22 cellular contexts compared by ENCODE assay signal in the genomic region with DNA sequence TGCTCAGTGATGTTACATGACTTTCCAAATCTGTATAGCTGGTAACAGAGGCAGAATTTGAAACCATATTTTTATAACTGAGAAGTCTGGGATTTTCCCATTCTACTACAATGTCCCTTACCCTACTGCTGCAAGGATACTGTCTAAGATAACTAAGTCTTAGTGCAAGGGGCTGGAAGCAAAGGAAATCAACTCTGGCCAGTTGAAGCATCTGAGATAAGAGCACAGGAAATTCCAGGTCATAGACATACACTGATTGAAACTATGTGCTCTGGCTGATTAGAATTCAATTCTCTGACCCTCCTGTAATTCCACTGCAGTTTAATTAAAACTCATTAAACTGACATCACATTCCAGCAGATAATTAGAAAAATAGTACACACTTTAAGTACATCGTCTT.
"Had no signal": no experiment of that assay in that cellular context is flagged by ENCODE, and none has a peak within 500 bp of the region (broad histone marks: within the 10 kb centered on the region; RNA-seq: fewer than 3 reads in every experiment).

No MANE protein-coding gene starts in this region.

- H3K4me1 ChIP-seq: pancreas, prostate gland, right lobe of liver, sigmoid colon, stomach, thyroid gland, tibial nerve, upper lobe of left lung, vagina had no signal

- H3K4me3 ChIP-seq: pancreas, prostate gland, right lobe of liver, sigmoid colon, stomach, thoracic aorta, thyroid gland, tibial nerve, upper lobe of left lung, vagina had no signal

- H3K9me3 ChIP-seq: neutrophil, pancreas, prostate gland, right lobe of liver, sigmoid colon, stomach, thoracic aorta, thyroid gland, tibial nerve, upper lobe of left lung, vagina had no signal

- H3K27me3 ChIP-seq: neutrophil, pancreas, right lobe of liver, sigmoid colon, stomach, thyroid gland, tibial nerve, upper lobe of left lung, vagina had no signal

- DNase-seq: nephron progenitor cell; nucleus accumbens; right cardiac atrium; right lobe of liver; sigmoid colon; small intestine; stimulated activated CD4-positive, alpha-beta T cell treated with anti-CD3 and anti-CD28 coated beads, Interleukin-15, amount 100 ng/mL, for 24 hours; stimulated activated CD4-positive, alpha-beta T cell treated with anti-CD3 and anti-CD28 coated beads, Interleukin-2, amount 100 ng/mL, for 24 hours; stimulated activated CD4-positive, alpha-beta T cell treated with anti-CD3 and anti-CD28 coated beads, Interleukin-2, amount 100 ng/mL, for 48 hours; stimulated activated CD4-positive, alpha-beta T cell treated with anti-CD3 and anti-CD28 coated beads, Interleukin-4, amount 100 ng/mL, for 24 hours; stimulated activated naive B cell treated with anti-CD40 and anti-IgM and Interleukin-4, amounts not matched to agents 10 μg/mL and 1 μg/mL and 100 μg/mL, for 72 hours; stimulated activated naive CD4-positive, alpha-beta T cell treated with Interleukin-2 at 50 U/mL for 16 hours; stomach; thyroid gland; trophoblast cell; upper lobe of left lung had no signal

- H3K27ac ChIP-seq: neutrophil, pancreas, prostate gland, right lobe of liver, sigmoid colon, stomach, thoracic aorta, thyroid gland, tibial nerve, upper lobe of left lung, vagina had no signal

- H3K36me3 ChIP-seq: neutrophil, pancreas, prostate gland, right lobe of liver, sigmoid colon, stomach, thoracic aorta, thyroid gland, tibial nerve, upper lobe of left lung, vagina had no signal
